Comparison of ENCODE assay signal across 18 cellular contexts in the genomic region with DNA sequence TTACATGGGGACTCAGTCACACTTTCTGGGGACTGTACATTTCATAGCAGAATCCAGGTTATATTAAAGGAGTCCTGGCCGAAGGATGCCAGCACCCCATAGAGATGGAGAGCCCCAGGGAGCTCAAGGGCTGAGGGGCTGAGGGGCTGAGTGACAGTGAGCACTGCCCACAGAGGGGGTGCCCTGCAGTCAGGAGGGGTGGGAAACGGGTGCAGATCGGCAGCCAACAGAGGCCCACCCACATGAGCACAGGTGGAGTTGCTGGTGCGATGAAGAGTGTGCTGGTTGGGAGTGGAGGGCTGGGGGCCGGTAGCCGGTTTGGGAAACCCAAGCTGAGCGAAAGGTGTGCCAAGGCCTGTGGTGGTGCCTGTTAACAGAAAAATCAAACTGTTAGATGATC. TPM values are rescaled to one million over a fixed set of nuclear protein-coding genes. Genes with fewer than 3 reads are reported as not detected.
DNase-seq lines count a peak whose midpoint lies in the region; ATAC-seq and TF ChIP-seq lines count a peak whose summit lies in the region.
"Had no signal": no experiment of that assay in that cellular context is flagged by ENCODE, and none has a peak within 500 bp of the region (broad histone marks: within the 10 kb centered on the region; RNA-seq: fewer than 3 reads in every experiment).

No MANE protein-coding gene starts in this region.

- no peaks in the 10 kb centered on the region for H3K36me3 Mint-ChIP-seq in endothelial cell (ENCODE audit: low read depth, unreplicated experiment)
- no peaks in the 10 kb centered on the region for H3K36me3 Mint-ChIP-seq in osteocyte (ENCODE audit: unreplicated experiment)
- no peaks in the 10 kb centered on the region for H3K36me3 Mint-ChIP-seq in progenitor cell of endocrine pancreas (ENCODE audit: insufficient read depth)
- H3K36me3 Mint-ChIP-seq: CD8-positive, alpha-beta T cell had no signal

- intact Hi-C loops in left colon (cut with DNase I, micrococcal nuclease): no loop called here

- H3K9me3 Mint-ChIP-seq in stimulated activated naive CD8-positive, alpha-beta T cell treated with anti-CD3 and anti-CD28 coated beads, Interleukin-15, amount 100 ng/mL, for 72 hours: peaks cover 0 to 6% of the 10 kb centered on the region in 2 donors
- H3K9me3 Mint-ChIP-seq in endothelial cell (ENCODE audit: unreplicated experiment): no peaks in the 10 kb centered on the region
- no peaks in the 10 kb centered on the region for H3K9me3 Mint-ChIP-seq in osteocyte (ENCODE audit: unreplicated experiment)
- no peaks in the 10 kb centered on the region for H3K9me3 Mint-ChIP-seq in progenitor cell of endocrine pancreas (ENCODE audit: low read depth)
- H3K9me3 Mint-ChIP-seq: CD4-positive, alpha-beta T cell; CD8-positive, alpha-beta T cell had no signal

- no peaks in the 10 kb centered on the region for H3K36me3 ChIP-seq in H7 (replicated peaks; ENCODE audit: control insufficient read depth, insufficient read depth, low read length)
- H3K36me3 ChIP-seq: BLaER1 treated with 17β-estradiol and CSF1 and Interleukin-3, amounts not matched to agents 10 nM and 100 nM had no signal

- no peaks in the 10 kb centered on the region for H3K4me1 Mint-ChIP-seq in stimulated activated naive CD8-positive, alpha-beta T cell treated with anti-CD3 and anti-CD28 coated beads, Interleukin-15, amount 100 ng/mL, for 72 hours
- H3K4me1 Mint-ChIP-seq in endothelial cell (ENCODE audit: unreplicated experiment) (peaks cover 46% of the 10 kb centered on the region), osteocyte (ENCODE audit: unreplicated experiment) (no peaks in the 10 kb centered on the region), progenitor cell of endocrine pancreas (ENCODE audit: low read depth) (peaks cover 32% of the 10 kb centered on the region)
- H3K4me1 Mint-ChIP-seq: B cell had no signal

- peaks cover 61% of the 10 kb centered on the region for H3K27me3 Mint-ChIP-seq in stimulated activated naive CD8-positive, alpha-beta T cell treated with anti-CD3 and anti-CD28 coated beads, Interleukin-15, amount 100 ng/mL, for 72 hours
- H3K27me3 Mint-ChIP-seq in endothelial cell (ENCODE audit: unreplicated experiment) (peaks cover 18% of the 10 kb centered on the region), osteocyte (ENCODE audit: unreplicated experiment) (peaks cover 22% of the 10 kb centered on the region), progenitor cell of endocrine pancreas (peaks cover 13% of the 10 kb centered on the region)

- peak overlapping the region; percentile 28 to 50 for H3K27ac Mint-ChIP-seq in stimulated activated naive CD8-positive, alpha-beta T cell treated with anti-CD3 and anti-CD28 coated beads, Interleukin-15, amount 100 ng/mL, for 72 hours
- no peak overlapping the region for H3K27ac Mint-ChIP-seq in endothelial cell (ENCODE audit: unreplicated experiment)
- no peak overlapping the region for H3K27ac Mint-ChIP-seq in osteocyte (ENCODE audit: unreplicated experiment)
- peak overlapping the region; percentile 71 for H3K27ac Mint-ChIP-seq in progenitor cell of endocrine pancreas
- H3K27ac Mint-ChIP-seq: B cell; CD4-positive, alpha-beta T cell; CD8-positive, alpha-beta T cell had no signal

- no peak for ATAC-seq in stimulated activated naive CD8-positive, alpha-beta T cell treated with anti-CD3 and anti-CD28 coated beads, Interleukin-15, amount 100 ng/mL, for 72 hours
- ATAC-seq in stimulated activated naive CD8-positive, alpha-beta T cell treated with anti-CD3 and anti-CD28 coated beads, Interleukin-15, Interleukin-2, amounts not matched to agents 100 U/mL and 50 U/mL, for 24 hours: no peak
- ATAC-seq in left colon: no peak
- ATAC-seq: A549; CD8-positive, alpha-beta T cell had no signal

- no peaks in the 10 kb centered on the region for H3K27me3 ChIP-seq in H7 (ENCODE audit: control insufficient read depth, insufficient read depth, low read length)
- H3K27me3 ChIP-seq: BLaER1 treated with 17β-estradiol and CSF1 and Interleukin-3, amounts not matched to agents 10 nM and 100 nM had no signal

- no peak overlapping the region for H3K4me3 ChIP-seq in H7 (ENCODE audit: insufficient read depth, low read depth, low read length)
- H3K4me3 ChIP-seq: A549; BLaER1 treated with 17β-estradiol and CSF1 and Interleukin-3, amounts not matched to agents 10 nM and 100 nM had no signal

- TF ChIP-seq CTCF in endothelial cell (IDR thresholded peaks at IDR 0.05; ENCODE audit: unreplicated experiment): no peak
- TF ChIP-seq CTCF in osteocyte (IDR thresholded peaks at IDR 0.05): no peak
- no peak for TF ChIP-seq CTCF in progenitor cell of endocrine pancreas (IDR thresholded peaks at IDR 0.05; ENCODE audit: unreplicated experiment)

- no peak overlapping the region for H3K4me3 Mint-ChIP-seq in stimulated activated naive CD8-positive, alpha-beta T cell treated with anti-CD3 and anti-CD28 coated beads, Interleukin-15, amount 100 ng/mL, for 72 hours
- H3K4me3 Mint-ChIP-seq in endothelial cell (ENCODE audit: unreplicated experiment): peak overlapping the region; percentile 60
- H3K4me3 Mint-ChIP-seq in osteocyte (ENCODE audit: unreplicated experiment): no peak overlapping the region
- H3K4me3 Mint-ChIP-seq in progenitor cell of endocrine pancreas (ENCODE audit: low read depth): no peak overlapping the region
- H3K4me3 Mint-ChIP-seq: B cell; CD4-positive, alpha-beta T cell; CD8-positive, alpha-beta T cell had no signal

- DNase-seq in stimulated activated naive CD8-positive, alpha-beta T cell treated with anti-CD3 and anti-CD28 coated beads, Interleukin-15, amount 100 ng/mL, for 72 hours: no peak
- DNase-seq in stimulated activated naive CD8-positive, alpha-beta T cell treated with anti-CD3 and anti-CD28 coated beads, Interleukin-15, Interleukin-2, amounts not matched to agents 100 U/mL and 50 U/mL, for 24 hours: no peak
- DNase-seq in endothelial cell (ENCODE audit: low spot score): no peak
- DNase-seq in osteocyte (ENCODE audit: extremely low spot score, unreplicated experiment): peak; percentile 73
- no peak for DNase-seq in progenitor cell of endocrine pancreas (ENCODE audit: low spot score, unreplicated experiment)
- no peak for DNase-seq in H7
- no peak for DNase-seq in dermis blood vessel endothelial cell
- no peak for DNase-seq in left colon
- DNase-seq: AML-193; Caco-2; Calu3; CD4-positive, alpha-beta T cell; CD8-positive, alpha-beta T cell; DMS79 treated with DMSO at 0.1 percent for 48 hours; GF-D8 had no signal

RNA-seq across cellular contexts. Expression of gene TPRKB, which starts 32.1 kb away (rescaled TPM):
- total RNA-seq in endothelial cell (ENCODE audit: unreplicated experiment) (33.3 TPM), osteocyte (16.2 and 16.7 TPM in 2 replicates), progenitor cell of endocrine pancreas (43.3 and 46.8 TPM in 2 replicates), dermis blood vessel endothelial cell (29.8 and 45.9 TPM in 2 replicates), left colon (10 to 100 TPM; 22.5 to 24.4 TPM)
- 35.1 and 43.2 TPM in 2 replicates for total RNA-seq in H7 (2014; rRNA removed; shearing (Covaris generic))

Comparison
In these comparisons a context has a peak if more than half of its experiments do, and no peak if none do; other contexts are left out.
1. H3K27ac Mint-ChIP-seq: peak in stimulated activated naive CD8-positive, alpha-beta T cell treated with anti-CD3 and anti-CD28 coated beads, Interleukin-15, amount 100 ng/mL, for 72 hours (2 of 2) and progenitor cell of endocrine pancreas (single experiment); none in endothelial cell (single experiment) and osteocyte (single experiment).